Comparison of ENCODE assay signal across 1 cellular context in the genomic region with DNA sequence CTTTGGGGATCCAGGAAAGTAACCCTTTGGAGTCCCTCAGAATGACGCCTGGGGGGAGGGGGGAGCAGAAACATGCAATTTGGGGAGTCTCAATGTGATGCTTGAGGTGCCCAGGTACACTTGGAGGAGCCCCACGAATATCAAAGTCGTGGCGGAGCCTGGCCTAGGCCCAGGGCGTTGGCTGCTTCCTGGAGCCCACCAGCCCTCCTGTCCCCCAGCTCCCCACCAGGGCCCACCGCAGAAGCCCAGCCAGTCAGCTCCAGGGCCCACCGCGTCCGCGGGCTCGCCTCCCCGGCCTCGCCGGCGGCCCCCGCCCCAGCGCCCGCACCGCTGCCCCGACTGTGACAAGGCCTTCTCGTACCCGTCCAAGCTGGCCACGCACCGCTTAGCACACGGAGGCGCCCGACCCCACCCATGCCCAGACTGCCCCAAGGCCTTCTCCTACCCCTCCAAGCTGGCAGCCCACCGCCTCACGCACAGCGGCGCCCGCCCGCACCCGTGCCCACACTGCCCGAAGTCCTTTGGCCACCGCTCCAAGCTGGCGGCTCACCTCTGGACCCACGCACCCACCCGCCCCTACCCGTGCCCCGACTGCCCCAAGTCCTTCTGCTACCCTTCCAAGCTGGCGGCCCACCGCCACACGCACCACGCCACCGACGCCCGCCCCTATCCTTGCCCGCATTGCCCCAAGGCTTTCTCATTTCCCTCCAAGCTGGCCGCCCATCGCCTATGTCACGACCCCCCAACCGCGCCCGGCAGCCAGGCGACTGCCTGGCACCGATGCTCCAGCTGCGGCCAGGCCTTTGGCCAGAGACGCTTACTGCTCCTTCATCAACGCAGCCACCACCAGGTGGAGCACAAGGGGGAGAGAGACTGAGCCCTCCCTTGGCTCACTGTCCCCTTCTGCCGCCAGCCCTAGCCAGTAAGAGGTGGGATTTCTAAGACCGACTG.
TF ChIP-seq lines count a peak whose summit lies in the region.

No MANE protein-coding gene starts in this region.

TF ChIP-seq in GM12878, 131 proteins besides CTCF, POLR2A, EP300 and RAD21:
- TF ChIP-seq WRNIP1 (IDR thresholded peaks at IDR 0.05; ENCODE audit: borderline replicate concordance, low read depth, low read length) (no peak), ATF7 (IDR thresholded peaks at IDR 0.05; ENCODE audit: low read depth) (no peak), STAT1 (conservative IDR thresholded peaks at IDR 0.05) (no peak), YBX1 (IDR thresholded peaks at IDR 0.05) (no peak), POLR2AphosphoS5 (IDR thresholded peaks at IDR 0.05; ENCODE audit: low read length) (no peak), RFX5 (IDR thresholded peaks at IDR 0.05; ENCODE audit: low read depth, low read length) (no peak), ETV6 (conservative IDR thresholded peaks at IDR 0.05 in 1 of 2, IDR thresholded peaks at IDR 0.05 in 1 of 2; ENCODE audit: borderline replicate concordance in 1 of 2, low read depth in 1 of 2) (no peak)
- TF ChIP-seq, protein P1, sequence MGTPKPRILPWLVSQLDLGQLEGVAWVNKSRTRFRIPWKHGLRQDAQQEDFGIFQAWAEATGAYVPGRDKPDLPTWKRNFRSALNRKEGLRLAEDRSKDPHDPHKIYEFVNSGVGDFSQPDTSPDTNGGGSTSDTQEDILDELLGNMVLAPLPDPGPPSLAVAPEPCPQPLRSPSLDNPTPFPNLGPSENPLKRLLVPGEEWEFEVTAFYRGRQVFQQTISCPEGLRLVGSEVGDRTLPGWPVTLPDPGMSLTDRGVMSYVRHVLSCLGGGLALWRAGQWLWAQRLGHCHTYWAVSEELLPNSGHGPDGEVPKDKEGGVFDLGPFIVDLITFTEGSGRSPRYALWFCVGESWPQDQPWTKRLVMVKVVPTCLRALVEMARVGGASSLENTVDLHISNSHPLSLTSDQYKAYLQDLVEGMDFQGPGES (IDR thresholded peaks at IDR 0.05): no peak
- TF ChIP-seq, protein P2, sequence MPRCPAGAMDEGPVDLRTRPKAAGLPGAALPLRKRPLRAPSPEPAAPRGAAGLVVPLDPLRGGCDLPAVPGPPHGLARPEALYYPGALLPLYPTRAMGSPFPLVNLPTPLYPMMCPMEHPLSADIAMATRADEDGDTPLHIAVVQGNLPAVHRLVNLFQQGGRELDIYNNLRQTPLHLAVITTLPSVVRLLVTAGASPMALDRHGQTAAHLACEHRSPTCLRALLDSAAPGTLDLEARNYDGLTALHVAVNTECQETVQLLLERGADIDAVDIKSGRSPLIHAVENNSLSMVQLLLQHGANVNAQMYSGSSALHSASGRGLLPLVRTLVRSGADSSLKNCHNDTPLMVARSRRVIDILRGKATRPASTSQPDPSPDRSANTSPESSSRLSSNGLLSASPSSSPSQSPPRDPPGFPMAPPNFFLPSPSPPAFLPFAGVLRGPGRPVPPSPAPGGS (IDR thresholded peaks at IDR 0.05; ENCODE audit: borderline replicate concordance, insufficient read depth, low read depth, low read length, poor library complexity, severe bottlenecking): no peak
- TF ChIP-seq, protein P3, sequence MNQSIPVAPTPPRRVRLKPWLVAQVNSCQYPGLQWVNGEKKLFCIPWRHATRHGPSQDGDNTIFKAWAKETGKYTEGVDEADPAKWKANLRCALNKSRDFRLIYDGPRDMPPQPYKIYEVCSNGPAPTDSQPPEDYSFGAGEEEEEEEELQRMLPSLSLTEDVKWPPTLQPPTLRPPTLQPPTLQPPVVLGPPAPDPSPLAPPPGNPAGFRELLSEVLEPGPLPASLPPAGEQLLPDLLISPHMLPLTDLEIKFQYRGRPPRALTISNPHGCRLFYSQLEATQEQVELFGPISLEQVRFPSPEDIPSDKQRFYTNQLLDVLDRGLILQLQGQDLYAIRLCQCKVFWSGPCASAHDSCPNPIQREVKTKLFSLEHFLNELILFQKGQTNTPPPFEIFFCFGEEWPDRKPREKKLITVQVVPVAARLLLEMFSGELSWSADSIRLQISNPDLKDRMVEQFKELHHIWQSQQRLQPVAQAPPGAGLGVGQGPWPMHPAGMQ (IDR thresholded peaks at IDR 0.05; ENCODE audit: borderline replicate concordance): no peak
- TF ChIP-seq, protein P4, sequence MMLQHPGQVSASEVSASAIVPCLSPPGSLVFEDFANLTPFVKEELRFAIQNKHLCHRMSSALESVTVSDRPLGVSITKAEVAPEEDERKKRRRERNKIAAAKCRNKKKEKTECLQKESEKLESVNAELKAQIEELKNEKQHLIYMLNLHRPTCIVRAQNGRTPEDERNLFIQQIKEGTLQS (IDR thresholded peaks at IDR 0.05; ENCODE audit: borderline replicate concordance, extremely low read depth, low read depth, low read length): no peak
- TF ChIP-seq, protein P5, sequence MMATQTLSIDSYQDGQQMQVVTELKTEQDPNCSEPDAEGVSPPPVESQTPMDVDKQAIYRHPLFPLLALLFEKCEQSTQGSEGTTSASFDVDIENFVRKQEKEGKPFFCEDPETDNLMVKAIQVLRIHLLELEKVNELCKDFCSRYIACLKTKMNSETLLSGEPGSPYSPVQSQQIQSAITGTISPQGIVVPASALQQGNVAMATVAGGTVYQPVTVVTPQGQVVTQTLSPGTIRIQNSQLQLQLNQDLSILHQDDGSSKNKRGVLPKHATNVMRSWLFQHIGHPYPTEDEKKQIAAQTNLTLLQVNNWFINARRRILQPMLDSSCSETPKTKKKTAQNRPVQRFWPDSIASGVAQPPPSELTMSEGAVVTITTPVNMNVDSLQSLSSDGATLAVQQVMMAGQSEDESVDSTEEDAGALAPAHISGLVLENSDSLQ (IDR thresholded peaks at IDR 0.05): no peak
